ENCODE assay signal across 1 cellular context in the genomic region with DNA sequence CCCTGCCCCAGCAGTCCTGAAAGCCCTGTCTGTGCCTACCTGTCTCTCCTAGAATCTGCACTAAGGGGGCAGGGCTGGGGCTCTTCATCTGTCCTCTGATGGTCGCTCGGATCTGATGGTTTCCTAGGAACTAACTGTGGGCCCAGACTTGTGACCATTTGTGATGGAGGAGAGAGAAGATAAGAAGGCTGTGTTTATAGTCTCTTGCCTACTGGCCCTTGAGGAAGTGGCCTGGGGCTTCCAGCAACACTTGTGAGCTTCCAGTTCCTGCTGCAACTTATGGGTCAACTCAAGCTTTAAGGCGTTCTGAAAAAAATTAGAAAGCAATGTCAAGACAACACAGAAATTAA.
TF ChIP-seq lines count a peak whose summit lies in the region.

No MANE protein-coding gene starts in this region.

TF ChIP-seq in K562, 482 proteins besides CTCF, POLR2A, EP300 and RAD21 (continues in another document):
- peak; percentile 81 for TF ChIP-seq ARID1B (IDR thresholded peaks at IDR 0.05)
- TF ChIP-seq SP2 (IDR thresholded peaks at IDR 0.05; ENCODE audit: extremely low read depth, low read depth, low read length, poor library complexity, severe bottlenecking): no peak
- TF ChIP-seq, protein P1, sequence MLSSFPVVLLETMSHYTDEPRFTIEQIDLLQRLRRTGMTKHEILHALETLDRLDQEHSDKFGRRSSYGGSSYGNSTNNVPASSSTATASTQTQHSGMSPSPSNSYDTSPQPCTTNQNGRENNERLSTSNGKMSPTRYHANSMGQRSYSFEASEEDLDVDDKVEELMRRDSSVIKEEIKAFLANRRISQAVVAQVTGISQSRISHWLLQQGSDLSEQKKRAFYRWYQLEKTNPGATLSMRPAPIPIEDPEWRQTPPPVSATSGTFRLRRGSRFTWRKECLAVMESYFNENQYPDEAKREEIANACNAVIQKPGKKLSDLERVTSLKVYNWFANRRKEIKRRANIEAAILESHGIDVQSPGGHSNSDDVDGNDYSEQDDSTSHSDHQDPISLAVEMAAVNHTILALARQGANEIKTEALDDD (IDR thresholded peaks at IDR 0.05): peak; percentile 86
- TF ChIP-seq MITF (IDR thresholded peaks at IDR 0.05): no peak; the same call in 1 of the 2 replicates
- TF ChIP-seq SREBF2 (CRISPR knock-in tag; IDR thresholded peaks at IDR 0.05): no peak
- TF ChIP-seq MTA3 (IDR thresholded peaks at IDR 0.05; ENCODE audit: borderline replicate concordance): peak; percentile 56; the same call in 1 of the 2 replicates
- no peak for TF ChIP-seq HCFC1 (IDR thresholded peaks at IDR 0.05; ENCODE audit: low read depth, low read length)
- 0 out of 2 replicates have a peak, but pooled peaks have one; percentile 19 for TF ChIP-seq L3MBTL2 (IDR thresholded peaks at IDR 0.05)
- no peak for TF ChIP-seq CREB1 (IDR thresholded peaks at IDR 0.05)
- 0 out of 2 replicates have a peak, but pooled peaks have one; percentile 38 for TF ChIP-seq CREB1 (CRISPR knock-in tag; IDR thresholded peaks at IDR 0.05)
- TF ChIP-seq, protein P2, sequence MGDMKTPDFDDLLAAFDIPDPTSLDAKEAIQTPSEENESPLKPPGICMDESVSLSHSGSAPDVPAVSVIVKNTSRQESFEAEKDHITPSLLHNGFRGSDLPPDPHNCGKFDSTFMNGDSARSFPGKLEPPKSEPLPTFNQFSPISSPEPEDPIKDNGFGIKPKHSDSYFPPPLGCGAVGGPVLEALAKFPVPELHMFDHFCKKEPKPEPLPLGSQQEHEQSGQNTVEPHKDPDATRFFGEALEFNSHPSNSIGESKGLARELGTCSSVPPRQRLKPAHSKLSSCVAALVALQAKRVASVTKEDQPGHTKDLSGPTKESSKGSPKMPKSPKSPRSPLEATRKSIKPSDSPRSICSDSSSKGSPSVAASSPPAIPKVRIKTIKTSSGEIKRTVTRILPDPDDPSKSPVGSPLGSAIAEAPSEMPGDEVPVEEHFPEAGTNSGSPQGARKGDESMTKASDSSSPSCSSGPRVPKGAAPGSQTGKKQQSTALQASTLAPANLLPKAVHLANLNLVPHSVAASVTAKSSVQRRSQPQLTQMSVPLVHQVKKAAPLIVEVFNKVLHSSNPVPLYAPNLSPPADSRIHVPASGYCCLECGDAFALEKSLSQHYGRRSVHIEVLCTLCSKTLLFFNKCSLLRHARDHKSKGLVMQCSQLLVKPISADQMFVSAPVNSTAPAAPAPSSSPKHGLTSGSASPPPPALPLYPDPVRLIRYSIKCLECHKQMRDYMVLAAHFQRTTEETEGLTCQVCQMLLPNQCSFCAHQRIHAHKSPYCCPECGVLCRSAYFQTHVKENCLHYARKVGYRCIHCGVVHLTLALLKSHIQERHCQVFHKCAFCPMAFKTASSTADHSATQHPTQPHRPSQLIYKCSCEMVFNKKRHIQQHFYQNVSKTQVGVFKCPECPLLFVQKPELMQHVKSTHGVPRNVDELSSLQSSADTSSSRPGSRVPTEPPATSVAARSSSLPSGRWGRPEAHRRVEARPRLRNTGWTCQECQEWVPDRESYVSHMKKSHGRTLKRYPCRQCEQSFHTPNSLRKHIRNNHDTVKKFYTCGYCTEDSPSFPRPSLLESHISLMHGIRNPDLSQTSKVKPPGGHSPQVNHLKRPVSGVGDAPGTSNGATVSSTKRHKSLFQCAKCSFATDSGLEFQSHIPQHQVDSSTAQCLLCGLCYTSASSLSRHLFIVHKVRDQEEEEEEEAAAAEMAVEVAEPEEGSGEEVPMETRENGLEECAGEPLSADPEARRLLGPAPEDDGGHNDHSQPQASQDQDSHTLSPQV (IDR thresholded peaks at IDR 0.05): peak; percentile 72
- TF ChIP-seq DPF2 (IDR thresholded peaks at IDR 0.05): peak; percentile 42; the same call in 1 of the 2 replicates
- peak; percentile 50; the same call in 1 of the 2 replicates for TF ChIP-seq VEZF1 (CRISPR knock-in tag; IDR thresholded peaks at IDR 0.05)
- TF ChIP-seq BRD4 (IDR thresholded peaks at IDR 0.05): no peak
- TF ChIP-seq ZNF695 (CRISPR knock-in tag; IDR thresholded peaks at IDR 0.05): no peak
- TF ChIP-seq MXD1 (CRISPR knock-in tag; IDR thresholded peaks at IDR 0.05; ENCODE audit: borderline replicate concordance, poor library complexity, severe bottlenecking): no peak
- no peak for TF ChIP-seq MEF2A (IDR thresholded peaks at IDR 0.05; ENCODE audit: control insufficient read depth, low read depth, low read length)
- peak; percentile 83 for TF ChIP-seq RFX1 (IDR thresholded peaks at IDR 0.05)
- TF ChIP-seq MXI1 (IDR thresholded peaks at IDR 0.05; ENCODE audit: low read depth, low read length): no peak
- TF ChIP-seq CREM (IDR thresholded peaks at IDR 0.05; ENCODE audit: low read depth): peak; percentile 78
- TF ChIP-seq CHAMP1 (IDR thresholded peaks at IDR 0.05): no peak
- peak in 1 of 2 experiments; percentile 70; a peak in 2 of 4 replicates for TF ChIP-seq HDAC1 (IDR thresholded peaks at IDR 0.05)
- TF ChIP-seq, protein P3, sequence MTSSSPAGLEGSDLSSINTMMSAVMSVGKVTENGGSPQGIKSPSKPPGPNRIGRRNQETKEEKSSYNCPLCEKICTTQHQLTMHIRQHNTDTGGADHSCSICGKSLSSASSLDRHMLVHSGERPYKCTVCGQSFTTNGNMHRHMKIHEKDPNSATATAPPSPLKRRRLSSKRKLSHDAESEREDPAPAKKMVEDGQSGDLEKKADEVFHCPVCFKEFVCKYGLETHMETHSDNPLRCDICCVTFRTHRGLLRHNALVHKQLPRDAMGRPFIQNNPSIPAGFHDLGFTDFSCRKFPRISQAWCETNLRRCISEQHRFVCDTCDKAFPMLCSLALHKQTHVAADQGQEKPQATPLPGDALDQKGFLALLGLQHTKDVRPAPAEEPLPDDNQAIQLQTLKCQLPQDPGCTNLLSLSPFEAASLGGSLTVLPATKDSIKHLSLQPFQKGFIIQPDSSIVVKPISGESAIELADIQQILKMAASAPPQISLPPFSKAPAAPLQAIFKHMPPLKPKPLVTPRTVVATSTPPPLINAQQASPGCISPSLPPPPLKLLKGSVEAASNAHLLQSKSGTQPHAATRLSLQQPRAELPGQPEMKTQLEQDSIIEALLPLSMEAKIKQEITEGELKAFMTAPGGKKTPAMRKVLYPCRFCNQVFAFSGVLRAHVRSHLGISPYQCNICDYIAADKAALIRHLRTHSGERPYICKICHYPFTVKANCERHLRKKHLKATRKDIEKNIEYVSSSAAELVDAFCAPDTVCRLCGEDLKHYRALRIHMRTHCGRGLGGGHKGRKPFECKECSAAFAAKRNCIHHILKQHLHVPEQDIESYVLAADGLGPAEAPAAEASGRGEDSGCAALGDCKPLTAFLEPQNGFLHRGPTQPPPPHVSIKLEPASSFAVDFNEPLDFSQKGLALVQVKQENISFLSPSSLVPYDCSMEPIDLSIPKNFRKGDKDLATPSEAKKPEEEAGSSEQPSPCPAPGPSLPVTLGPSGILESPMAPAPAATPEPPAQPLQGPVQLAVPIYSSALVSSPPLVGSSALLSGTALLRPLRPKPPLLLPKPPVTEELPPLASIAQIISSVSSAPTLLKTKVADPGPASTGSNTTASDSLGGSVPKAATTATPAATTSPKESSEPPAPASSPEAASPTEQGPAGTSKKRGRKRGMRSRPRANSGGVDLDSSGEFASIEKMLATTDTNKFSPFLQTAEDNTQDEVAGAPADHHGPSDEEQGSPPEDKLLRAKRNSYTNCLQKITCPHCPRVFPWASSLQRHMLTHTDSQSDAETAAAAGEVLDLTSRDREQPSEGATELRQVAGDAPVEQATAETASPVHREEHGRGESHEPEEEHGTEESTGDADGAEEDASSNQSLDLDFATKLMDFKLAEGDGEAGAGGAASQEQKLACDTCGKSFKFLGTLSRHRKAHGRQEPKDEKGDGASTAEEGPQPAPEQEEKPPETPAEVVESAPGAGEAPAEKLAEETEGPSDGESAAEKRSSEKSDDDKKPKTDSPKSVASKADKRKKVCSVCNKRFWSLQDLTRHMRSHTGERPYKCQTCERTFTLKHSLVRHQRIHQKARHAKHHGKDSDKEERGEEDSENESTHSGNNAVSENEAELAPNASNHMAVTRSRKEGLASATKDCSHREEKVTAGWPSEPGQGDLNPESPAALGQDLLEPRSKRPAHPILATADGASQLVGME (CRISPR knock-in tag; IDR thresholded peaks at IDR 0.05): peak; percentile 96
- no peak for TF ChIP-seq MCM2 (IDR thresholded peaks at IDR 0.05; ENCODE audit: low read depth)
- no peak for TF ChIP-seq ZKSCAN3 (CRISPR knock-in tag; IDR thresholded peaks at IDR 0.05)
- TF ChIP-seq, protein P4, sequence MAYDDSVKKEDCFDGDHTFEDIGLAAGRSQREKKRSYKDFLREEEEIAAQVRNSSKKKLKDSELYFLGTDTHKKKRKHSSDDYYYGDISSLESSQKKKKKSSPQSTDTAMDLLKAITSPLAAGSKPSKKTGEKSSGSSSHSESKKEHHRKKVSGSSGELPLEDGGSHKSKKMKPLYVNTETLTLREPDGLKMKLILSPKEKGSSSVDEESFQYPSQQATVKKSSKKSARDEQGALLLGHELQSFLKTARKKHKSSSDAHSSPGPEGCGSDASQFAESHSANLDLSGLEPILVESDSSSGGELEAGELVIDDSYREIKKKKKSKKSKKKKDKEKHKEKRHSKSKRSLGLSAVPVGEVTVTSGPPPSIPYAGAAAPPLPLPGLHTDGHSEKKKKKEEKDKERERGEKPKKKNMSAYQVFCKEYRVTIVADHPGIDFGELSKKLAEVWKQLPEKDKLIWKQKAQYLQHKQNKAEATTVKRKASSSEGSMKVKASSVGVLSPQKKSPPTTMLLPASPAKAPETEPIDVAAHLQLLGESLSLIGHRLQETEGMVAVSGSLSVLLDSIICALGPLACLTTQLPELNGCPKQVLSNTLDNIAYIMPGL (CRISPR knock-in tag; IDR thresholded peaks at IDR 0.05): no peak
- TF ChIP-seq CTBP1 (IDR thresholded peaks at IDR 0.05; ENCODE audit: borderline replicate concordance): peak; percentile 98
- TF ChIP-seq MBD2 (IDR thresholded peaks at IDR 0.05; ENCODE audit: borderline replicate concordance, low read depth): 0 out of 2 replicates have a peak, but pooled peaks have one; percentile 19
- no peak for TF ChIP-seq CEBPB (tag; IDR thresholded peaks at IDR 0.05)
- peak; percentile 37; the same call in 1 of the 2 replicates for TF ChIP-seq GATAD2A (IDR thresholded peaks at IDR 0.05)
- TF ChIP-seq, protein P5, sequence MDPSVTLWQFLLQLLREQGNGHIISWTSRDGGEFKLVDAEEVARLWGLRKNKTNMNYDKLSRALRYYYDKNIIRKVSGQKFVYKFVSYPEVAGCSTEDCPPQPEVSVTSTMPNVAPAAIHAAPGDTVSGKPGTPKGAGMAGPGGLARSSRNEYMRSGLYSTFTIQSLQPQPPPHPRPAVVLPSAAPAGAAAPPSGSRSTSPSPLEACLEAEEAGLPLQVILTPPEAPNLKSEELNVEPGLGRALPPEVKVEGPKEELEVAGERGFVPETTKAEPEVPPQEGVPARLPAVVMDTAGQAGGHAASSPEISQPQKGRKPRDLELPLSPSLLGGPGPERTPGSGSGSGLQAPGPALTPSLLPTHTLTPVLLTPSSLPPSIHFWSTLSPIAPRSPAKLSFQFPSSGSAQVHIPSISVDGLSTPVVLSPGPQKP (CRISPR knock-in tag; IDR thresholded peaks at IDR 0.05): no peak
- TF ChIP-seq ZNF124 (CRISPR knock-in tag; IDR thresholded peaks at IDR 0.05): no peak
- TF ChIP-seq, protein P6, sequence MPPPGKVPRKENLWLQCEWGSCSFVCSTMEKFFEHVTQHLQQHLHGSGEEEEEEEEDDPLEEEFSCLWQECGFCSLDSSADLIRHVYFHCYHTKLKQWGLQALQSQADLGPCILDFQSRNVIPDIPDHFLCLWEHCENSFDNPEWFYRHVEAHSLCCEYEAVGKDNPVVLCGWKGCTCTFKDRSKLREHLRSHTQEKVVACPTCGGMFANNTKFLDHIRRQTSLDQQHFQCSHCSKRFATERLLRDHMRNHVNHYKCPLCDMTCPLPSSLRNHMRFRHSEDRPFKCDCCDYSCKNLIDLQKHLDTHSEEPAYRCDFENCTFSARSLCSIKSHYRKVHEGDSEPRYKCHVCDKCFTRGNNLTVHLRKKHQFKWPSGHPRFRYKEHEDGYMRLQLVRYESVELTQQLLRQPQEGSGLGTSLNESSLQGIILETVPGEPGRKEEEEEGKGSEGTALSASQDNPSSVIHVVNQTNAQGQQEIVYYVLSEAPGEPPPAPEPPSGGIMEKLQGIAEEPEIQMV (tag; conservative IDR thresholded peaks at IDR 0.05; ENCODE audit: low read depth): no peak
